25 cellular contexts compared by ENCODE assay signal in genomic region chr9:97866848-97867247, GRCh38.
DNase-seq lines count a peak whose midpoint lies in the region; ATAC-seq lines count a peak whose summit lies in the region.
"Had no signal": no experiment of that assay in that cellular context is flagged by ENCODE, and none has a peak within 500 bp of the region (broad histone marks: within the 10 kb centered on the region; RNA-seq: fewer than 3 reads in every experiment).

No MANE protein-coding gene starts in this region.

- H3K4me3 Mint-ChIP-seq in memory B cell, result peak overlapping the region; percentile 29
- H3K4me3 Mint-ChIP-seq: activated CD4-positive, alpha-beta memory T cell treated with anti-CD3 and anti-CD28 coated beads for 36 hours; activated T-helper 17 cell treated with anti-CD3 and anti-CD28 coated beads, Interleukin-2, amount 50 U/mL, for 72 hours; nephron had no signal

- ATAC-seq in GM18867 (IDR thresholded peaks at IDR 0.05; ENCODE audit: unreplicated experiment), result peak; percentile 65
- peak; percentile 73 for ATAC-seq in HG03060 (IDR thresholded peaks at IDR 0.05; ENCODE audit: low read depth, unreplicated experiment)
- peak; percentile 91 for ATAC-seq in memory B cell (ENCODE audit: low read depth)
- ATAC-seq: activated T-helper 17 cell treated with anti-CD3 and anti-CD28 coated beads, Interleukin-2, amount 50 U/mL, for 72 hours; HCT116; mucosa of descending colon; Panc1 had no signal

- in situ Hi-C loops in KBM-7 (cut with MboI; ENCODE audit: low pct_unique_long_range_greater_than_20kb, low sequenced_read_pairs), result no loop called here

- peaks cover 13% of the 10 kb centered on the region for H3K9me3 Mint-ChIP-seq in memory B cell

- peaks cover 6% of the 10 kb centered on the region for H3K4me1 Mint-ChIP-seq in memory B cell
- H3K4me1 Mint-ChIP-seq: activated T-helper 17 cell treated with anti-CD3 and anti-CD28 coated beads, Interleukin-2, amount 50 U/mL, for 72 hours; nephron had no signal

- peaks cover 5% of the 10 kb centered on the region for H3K27me3 Mint-ChIP-seq in memory B cell

- peak; percentile 71 for DNase-seq in MV-4-11 (lab: John Stamatoyannopoulos, UW)
- DNase-seq in memory B cell (ENCODE audit: low spot score in 2 of 2), result no peak
- DNase-seq in cerebellar cortex (ENCODE audit: low spot score), result no peak
- DNase-seq in middle frontal gyrus (ENCODE audit: extremely low spot score, low spot score), result no peak
- no peak for DNase-seq in activated CD4-positive, alpha-beta T cell treated with anti-CD3 and anti-CD28 coated beads, Interleukin-2, amount 50 U/mL, for 4 hours
- DNase-seq in KBM-7, result no peak
- DNase-seq: activated CD4-positive, alpha-beta memory T cell treated with anti-CD3 and anti-CD28 coated beads for 36 hours; activated naive CD4-positive, alpha-beta T cell treated with anti-CD3 and anti-CD28 coated beads, Interleukin-2, amount 50 U/mL, for 16 hours; amygdala; Calu3; colonic mucosa; DMS79 treated with DMSO at 0.1 percent for 48 hours; mucosa of descending colon; NCI-H1436 treated with DMSO at 0.1 percent for 48 hours; NCI-H446; SHP77 treated with DMSO at 0.1 percent for 48 hours; stomach; T-helper 1 cell; thyroid gland had no signal

- peaks cover 19% of the 10 kb centered on the region for H3K36me3 Mint-ChIP-seq in memory B cell

- no peak overlapping the region for H3K27ac Mint-ChIP-seq in memory B cell
- H3K27ac Mint-ChIP-seq: activated CD4-positive, alpha-beta memory T cell treated with anti-CD3 and anti-CD28 coated beads for 36 hours; activated T-helper 17 cell treated with anti-CD3 and anti-CD28 coated beads, Interleukin-2, amount 50 U/mL, for 72 hours; nephron had no signal
